Comparison of ENCODE assay signal across 17 cellular contexts in the genomic region with DNA sequence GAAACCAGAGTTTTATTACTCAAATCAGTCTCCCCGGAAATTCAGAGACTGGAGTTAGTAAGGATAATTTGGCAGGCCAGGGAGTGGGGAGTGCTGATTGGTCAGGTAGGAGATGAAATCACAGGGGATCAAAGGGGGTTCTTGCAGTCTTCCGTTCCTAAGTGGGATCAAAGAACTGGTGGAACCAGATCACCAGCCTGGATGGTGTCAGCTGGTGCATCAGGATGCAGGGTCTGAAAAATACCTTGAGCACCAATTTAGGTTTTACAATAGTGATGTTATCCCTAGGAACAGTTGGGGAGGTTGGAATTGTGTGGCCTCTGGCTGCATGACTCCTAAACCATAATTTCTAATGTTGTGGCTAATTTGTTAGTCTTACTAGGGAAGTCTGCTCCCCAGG. TPM values are rescaled to one million over a fixed set of nuclear protein-coding genes. Genes with fewer than 3 reads are reported as not detected.
A peak's percentile ranks its signal among the peaks of the same experiment; 100 is the strongest.
DNase-seq lines count a peak whose midpoint lies in the region; ATAC-seq and FAIRE-seq lines count a peak whose summit lies in the region.
"Had no signal": no experiment of that assay in that cellular context is flagged by ENCODE, and none has a peak within 500 bp of the region (broad histone marks: within the 10 kb centered on the region; RNA-seq: fewer than 3 reads in every experiment).

No MANE protein-coding gene starts in this region.

- WGBS in thymus: 92% methylated on average over 2 of the region's 2 CpGs

- peaks cover 2% of the 10 kb centered on the region for H3K4me1 ChIP-seq in thymus (ENCODE audit: control insufficient read depth, insufficient read depth, low read length)

- H3K36me3 Mint-ChIP-seq in activated naive CD8-positive, alpha-beta T cell: no peaks in the 10 kb centered on the region
- H3K36me3 Mint-ChIP-seq in activated naive CD8-positive, alpha-beta T cell treated with anti-CD3 and anti-CD28 coated beads for 36 hours: no peaks in the 10 kb centered on the region
- H3K36me3 Mint-ChIP-seq in activated naive CD8-positive, alpha-beta T cell treated with anti-CD3 and anti-CD28 coated beads, Interleukin-2, amount 50 U/mL, for 24 hours (ENCODE audit: low read depth): peaks cover 3% of the 10 kb centered on the region

- no peak for DNase-seq in activated naive CD8-positive, alpha-beta T cell treated with anti-CD3 and anti-CD28 coated beads for 36 hours
- DNase-seq in GM18507 (ENCODE audit: extremely low spot score, insufficient read length, low read depth) (no peak), NOMO-1 treated with DMSO at 0.1 percent for 48 hours (lab: John Stamatoyannopoulos, UW; ENCODE audit: unreplicated experiment) (no peak), T1000 (lab: John Stamatoyannopoulos, UW) (no peak)
- no peak for DNase-seq in activated naive CD8-positive, alpha-beta T cell treated with anti-CD3 and anti-CD28 coated beads, Interleukin-2, amount 50 U/mL, for 24 hours
- DNase-seq: H9, IMR-90, Karpas-422, NCI-H1105, NCI-H187 treated with DMSO at 0.1 percent for 48 hours, SHP77 had no signal

- no peak for ATAC-seq in activated naive CD8-positive, alpha-beta T cell treated with anti-CD3 and anti-CD28 coated beads, Interleukin-2, amount 50 U/mL, for 24 hours
- ATAC-seq in GM21786 (IDR thresholded peaks at IDR 0.05; ENCODE audit: unreplicated experiment): no peak
- ATAC-seq: A549 had no signal

- H3K9me3 ChIP-seq in thymus (ENCODE audit: control insufficient read depth): no peaks in the 10 kb centered on the region
- H3K9me3 ChIP-seq: A549 had no signal

- no peaks in the 10 kb centered on the region for H3K36me3 ChIP-seq in thymus (ENCODE audit: control insufficient read depth, insufficient read depth)

- H3K27ac ChIP-seq in thymus (ENCODE audit: low read depth): peak overlapping the region; percentile 19
- H3K27ac ChIP-seq: A549, C4-2B had no signal

- FAIRE-seq in GM18507 (lab: Jason Lieb, UNC): peak; percentile 9
- FAIRE-seq: A549 had no signal

- H3K4me3 Mint-ChIP-seq in activated naive CD8-positive, alpha-beta T cell: no peak overlapping the region
- no peak overlapping the region for H3K4me3 Mint-ChIP-seq in activated naive CD8-positive, alpha-beta T cell treated with anti-CD3 and anti-CD28 coated beads for 36 hours
- H3K4me3 Mint-ChIP-seq in activated naive CD8-positive, alpha-beta T cell treated with anti-CD3 and anti-CD28 coated beads, Interleukin-2, amount 50 U/mL, for 24 hours: no peak overlapping the region
- H3K4me3 Mint-ChIP-seq: H9 had no signal

- no peaks in the 10 kb centered on the region for H3K27me3 Mint-ChIP-seq in activated naive CD8-positive, alpha-beta T cell
- H3K27me3 Mint-ChIP-seq in activated naive CD8-positive, alpha-beta T cell treated with anti-CD3 and anti-CD28 coated beads for 36 hours: no peaks in the 10 kb centered on the region
- H3K27me3 Mint-ChIP-seq in activated naive CD8-positive, alpha-beta T cell treated with anti-CD3 and anti-CD28 coated beads, Interleukin-2, amount 50 U/mL, for 24 hours: no peaks in the 10 kb centered on the region

- no peaks in the 10 kb centered on the region for H3K27me3 ChIP-seq in thymus (ENCODE audit: control insufficient read depth, insufficient read depth)

- H3K9me3 Mint-ChIP-seq in activated naive CD8-positive, alpha-beta T cell (ENCODE audit: low read depth): no peaks in the 10 kb centered on the region
- peaks cover 3% of the 10 kb centered on the region for H3K9me3 Mint-ChIP-seq in activated naive CD8-positive, alpha-beta T cell treated with anti-CD3 and anti-CD28 coated beads for 36 hours
- peaks cover 5% of the 10 kb centered on the region for H3K9me3 Mint-ChIP-seq in activated naive CD8-positive, alpha-beta T cell treated with anti-CD3 and anti-CD28 coated beads, Interleukin-2, amount 50 U/mL, for 24 hours
- H3K9me3 Mint-ChIP-seq: H9 had no signal

- no peak overlapping the region for H3K4me3 ChIP-seq in thymus (ENCODE audit: low read length)
- H3K4me3 ChIP-seq: A549 had no signal

- H3K4me1 Mint-ChIP-seq in activated naive CD8-positive, alpha-beta T cell (ENCODE audit: low read depth): peaks cover 54% of the 10 kb centered on the region
- peaks cover 14% of the 10 kb centered on the region for H3K4me1 Mint-ChIP-seq in activated naive CD8-positive, alpha-beta T cell treated with anti-CD3 and anti-CD28 coated beads for 36 hours
- H3K4me1 Mint-ChIP-seq in activated naive CD8-positive, alpha-beta T cell treated with anti-CD3 and anti-CD28 coated beads, Interleukin-2, amount 50 U/mL, for 24 hours: peaks cover 54% of the 10 kb centered on the region

- peak overlapping the region; percentile 92 for H3K27ac Mint-ChIP-seq in activated naive CD8-positive, alpha-beta T cell
- no peak overlapping the region for H3K27ac Mint-ChIP-seq in activated naive CD8-positive, alpha-beta T cell treated with anti-CD3 and anti-CD28 coated beads for 36 hours
- peak overlapping the region; percentile 15 for H3K27ac Mint-ChIP-seq in activated naive CD8-positive, alpha-beta T cell treated with anti-CD3 and anti-CD28 coated beads, Interleukin-2, amount 50 U/mL, for 24 hours
- H3K27ac Mint-ChIP-seq: H9 had no signal

RNA-seq across cellular contexts. Expression of a gene that starts 1.4 kb away (rescaled TPM):
- under 1 TPM; 0.12 to 0.47 TPM for total RNA-seq in activated naive CD8-positive, alpha-beta T cell treated with anti-CD3 and anti-CD28 coated beads for 36 hours
- polyA plus RNA-seq in thymus: 3.4 TPM
- total RNA-seq: IMR-90, OCI-LY7 had no signal
- polyA plus RNA-seq: IMR-90 had no signal

RNA-seq across cellular contexts. Expression of a gene that starts 60.0 kb away (rescaled TPM):
- total RNA-seq in activated naive CD8-positive, alpha-beta T cell treated with anti-CD3 and anti-CD28 coated beads for 36 hours: 100 to 1,000 TPM; 118 to 124 TPM
- polyA plus RNA-seq in thymus: 5.8 TPM
